ENCODE assay signal across 8 cellular contexts in genomic region chr16:4200000-4200780, GRCh38. TPM values are rescaled to one million over a fixed set of nuclear protein-coding genes. Genes with fewer than 3 reads are reported as not detected.
DNase-seq lines count a peak whose midpoint lies in the region; ATAC-seq and TF ChIP-seq lines count a peak whose summit lies in the region.

No MANE protein-coding gene starts in this region.

- TF ChIP-seq EP300 in Ishikawa (IDR thresholded peaks at IDR 0.05; ENCODE audit: borderline replicate concordance) (no peak), tibial nerve (IDR thresholded peaks at IDR 0.05) (no peak)

- H3K27ac ChIP-seq in liver (ENCODE audit: low read depth in 1 of 2, low read length in 2 of 2) (no peak overlapping the region), tibial nerve (no peak overlapping the region)

- H3K9me3 ChIP-seq in liver (ENCODE audit: control insufficient read depth in 4 of 4, low read length in 3 of 4) (no peaks in the 10 kb centered on the region), tibial nerve (no peaks in the 10 kb centered on the region)

- DNase-seq in DMS79 (lab: John Stamatoyannopoulos, UW) (peak; percentile 30), choroid plexus epithelial cell (ENCODE audit: low read depth) (peak; percentile 70), tibial nerve (ENCODE audit: low spot score in 2 of 2) (peak; percentile 31 to 54)
- no peak for DNase-seq in effector CD4-positive, alpha-beta T cell

- H3K4me1 ChIP-seq in liver (ENCODE audit: control insufficient read depth in 4 of 4, insufficient read depth in 4 of 4, low read length in 3 of 4) (peaks cover 0 to 3% (median 0%) of the 10 kb centered on the region in 4 donors), tibial nerve (peaks cover 0 to 9% (median 0%) of the 10 kb centered on the region in 4 donors)

- TF ChIP-seq RAD21 in Ishikawa (IDR thresholded peaks at IDR 0.05; ENCODE audit: low read depth) (peak; percentile 89), liver (IDR thresholded peaks at IDR 0.05) (peak; percentile 92 to 97)

- H3K27me3 ChIP-seq in liver (ENCODE audit: control insufficient read depth in 4 of 4, insufficient read depth in 4 of 4, low read length in 3 of 4) (no peaks in the 10 kb centered on the region), tibial nerve (no peaks in the 10 kb centered on the region)

- no peak for TF ChIP-seq POLR2A in tibial nerve (IDR thresholded peaks at IDR 0.05)

- no peak overlapping the region for H3K4me3 ChIP-seq in choroid plexus epithelial cell (ENCODE audit: low read depth, low read length)
- H3K4me3 ChIP-seq in liver (ENCODE audit: low read depth in 1 of 3, low read length in 3 of 3), result no peak overlapping the region
- H3K4me3 ChIP-seq in tibial nerve, result no peak overlapping the region

- peak; percentile 98 for ATAC-seq in SK-N-SH treated with all-trans-retinoic acid at 6 μM for 48 hours
- ATAC-seq in GM18907 (IDR thresholded peaks at IDR 0.05; ENCODE audit: unreplicated experiment), result no peak

- TF ChIP-seq CTCF in choroid plexus epithelial cell (conservative IDR thresholded peaks at IDR 0.05; ENCODE audit: low read depth, low read length) (peak; percentile 63), liver (IDR thresholded peaks at IDR 0.05; ENCODE audit: low read depth, low read length, missing input control) (peak; percentile 76), tibial nerve (IDR thresholded peaks at IDR 0.05) (peak; percentile 45 to 73 (median 56))

- 42% methylated on average over 15 of the region's 15 CpGs for WGBS in liver
- 38 to 47% methylated on average over 12 to 15 of the region's 15 CpGs for WGBS in tibial nerve, 2 donors

- no peak overlapping the region for H3K9ac ChIP-seq in liver (ENCODE audit: low read depth in 1 of 2, low read length in 2 of 2)

- H3K36me3 ChIP-seq in liver (ENCODE audit: control insufficient read depth in 4 of 4, insufficient read depth in 3 of 4, low read depth in 1 of 4, low read length in 3 of 4) (no peaks in the 10 kb centered on the region), tibial nerve (no peaks in the 10 kb centered on the region)

TF ChIP-seq in Ishikawa, 13 proteins besides CTCF, POLR2A, EP300 and RAD21:
- TF ChIP-seq NFIC (IDR thresholded peaks at IDR 0.05) (peak; percentile 31; the same call in 1 of the 2 replicates), TEAD4 (IDR thresholded peaks at IDR 0.05) (no peak)

TF ChIP-seq in SK-N-SH treated with all-trans-retinoic acid at 6 μM for 48 hours, 23 proteins besides CTCF, POLR2A, EP300 and RAD21 (continues in another document):
- TF ChIP-seq BACH2 (CRISPR knock-in tag; IDR thresholded peaks at IDR 0.05; ENCODE audit: borderline replicate concordance) (no peak), ARNTL (CRISPR knock-in tag; IDR thresholded peaks at IDR 0.05; ENCODE audit: borderline replicate concordance, low read depth) (no peak), RARB (CRISPR knock-in tag; IDR thresholded peaks at IDR 0.05) (no peak), ZFP30 (CRISPR knock-in tag; IDR thresholded peaks at IDR 0.05) (no peak), ZNF70 (CRISPR knock-in tag; IDR thresholded peaks at IDR 0.05) (no peak), ISL1 (CRISPR knock-in tag; IDR thresholded peaks at IDR 0.05) (no peak), ZNF8 (CRISPR knock-in tag; IDR thresholded peaks at IDR 0.05) (no peak), TSHZ2 (CRISPR knock-in tag; IDR thresholded peaks at IDR 0.05) (no peak), TOX (CRISPR knock-in tag; IDR thresholded peaks at IDR 0.05; ENCODE audit: borderline replicate concordance) (no peak), GLIS3 (CRISPR knock-in tag; IDR thresholded peaks at IDR 0.05) (no peak), PPARA (CRISPR knock-in tag; IDR thresholded peaks at IDR 0.05; ENCODE audit: borderline replicate concordance) (no peak), ZFP3 (CRISPR knock-in tag; IDR thresholded peaks at IDR 0.05) (no peak), ZNF565 (CRISPR knock-in tag; conservative IDR thresholded peaks at IDR 0.05; ENCODE audit: low read depth) (no peak), ESRRG (CRISPR knock-in tag; IDR thresholded peaks at IDR 0.05) (no peak)

TF ChIP-seq in liver, 16 proteins besides CTCF, POLR2A, EP300 and RAD21:
- no peak for TF ChIP-seq HNF4G (IDR thresholded peaks at IDR 0.05)
- no peak for TF ChIP-seq FOXA2 (IDR thresholded peaks at IDR 0.05)
- no peak for TF ChIP-seq TAF1 (conservative IDR thresholded peaks at IDR 0.05)
- TF ChIP-seq EGR1 (IDR thresholded peaks at IDR 0.05; ENCODE audit: low read depth in 2 of 2), result no peak
- TF ChIP-seq FOXA1 (IDR thresholded peaks at IDR 0.05), result no peak
- TF ChIP-seq RXRA (IDR thresholded peaks at IDR 0.05), result no peak
- TF ChIP-seq NR2F2 (IDR thresholded peaks at IDR 0.05), result no peak
- TF ChIP-seq GABPA (IDR thresholded peaks at IDR 0.05 in 1 of 2, conservative IDR thresholded peaks at IDR 0.05 in 1 of 2), result no peak
- TF ChIP-seq, protein P1, sequence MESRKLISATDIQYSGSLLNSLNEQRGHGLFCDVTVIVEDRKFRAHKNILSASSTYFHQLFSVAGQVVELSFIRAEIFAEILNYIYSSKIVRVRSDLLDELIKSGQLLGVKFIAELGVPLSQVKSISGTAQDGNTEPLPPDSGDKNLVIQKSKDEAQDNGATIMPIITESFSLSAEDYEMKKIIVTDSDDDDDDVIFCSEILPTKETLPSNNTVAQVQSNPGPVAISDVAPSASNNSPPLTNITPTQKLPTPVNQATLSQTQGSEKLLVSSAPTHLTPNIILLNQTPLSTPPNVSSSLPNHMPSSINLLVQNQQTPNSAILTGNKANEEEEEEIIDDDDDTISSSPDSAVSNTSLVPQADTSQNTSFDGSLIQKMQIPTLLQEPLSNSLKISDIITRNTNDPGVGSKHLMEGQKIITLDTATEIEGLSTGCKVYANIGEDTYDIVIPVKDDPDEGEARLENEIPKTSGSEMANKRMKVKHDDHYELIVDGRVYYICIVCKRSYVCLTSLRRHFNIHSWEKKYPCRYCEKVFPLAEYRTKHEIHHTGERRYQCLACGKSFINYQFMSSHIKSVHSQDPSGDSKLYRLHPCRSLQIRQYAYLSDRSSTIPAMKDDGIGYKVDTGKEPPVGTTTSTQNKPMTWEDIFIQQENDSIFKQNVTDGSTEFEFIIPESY (IDR thresholded peaks at IDR 0.05), result no peak
- TF ChIP-seq SP1 (IDR thresholded peaks at IDR 0.05), result no peak
- TF ChIP-seq ATF3 (IDR thresholded peaks at IDR 0.05), result no peak
- TF ChIP-seq YY1 (IDR thresholded peaks at IDR 0.05), result no peak
- TF ChIP-seq REST (IDR thresholded peaks at IDR 0.05), result no peak
- TF ChIP-seq MAX (IDR thresholded peaks at IDR 0.05), result no peak
- no peak for TF ChIP-seq JUND (IDR thresholded peaks at IDR 0.05)
- no peak for TF ChIP-seq HNF4A (conservative IDR thresholded peaks at IDR 0.05)

RNA-seq across cellular contexts. Expression of gene SRL, which starts 41.7 kb away (rescaled TPM):
- total RNA-seq in liver (under 1 TPM; 0.14 to 0.17 TPM), tibial nerve (1 to 10 TPM in 3 of 4 donors, under 1 TPM in 1; 0.84 to 3.6 (median 1.5) TPM)
- under 1 TPM; 0.17 to 0.22 TPM for polyA plus RNA-seq in liver
